ENCODE assay signal across 27 cellular contexts in the genomic region with DNA sequence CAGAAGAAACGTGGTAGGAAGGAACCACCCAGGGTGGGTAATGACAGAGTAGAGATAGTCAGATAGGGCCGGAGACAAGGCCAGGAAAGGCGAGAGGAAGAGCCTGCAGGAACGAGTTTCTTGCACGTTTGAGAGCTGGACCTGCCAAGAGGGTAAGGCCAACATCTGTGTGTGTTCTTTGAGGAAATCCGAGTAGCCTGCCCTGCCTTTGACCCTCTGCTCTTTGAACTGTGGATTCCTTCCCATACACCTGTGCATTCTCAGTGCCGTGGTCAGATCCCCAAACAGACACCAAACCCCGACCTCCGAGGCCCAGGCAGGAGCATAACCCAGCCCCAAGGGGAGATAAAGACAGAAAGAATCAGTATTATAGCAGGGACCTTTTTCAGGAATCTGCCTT.
"Had no signal": no experiment of that assay in that cellular context is flagged by ENCODE, and none has a peak within 500 bp of the region (broad histone marks: within the 10 kb centered on the region; RNA-seq: fewer than 3 reads in every experiment).

No MANE protein-coding gene starts in this region.

- H3K4me3 Mint-ChIP-seq: activated B cell treated with CpG ODN at 0.5 μM for 24 hours; activated CD4-positive, alpha-beta T cell treated with anti-CD3 and anti-CD28 coated beads for 36 hours; activated naive CD4-positive, alpha-beta T cell treated with anti-CD3 and anti-CD28 coated beads, Interleukin-2, amount 50 U/mL, for 24 hours; activated naive CD8-positive, alpha-beta T cell treated with anti-CD3 and anti-CD28 coated beads, Interleukin-2, amount 50 U/mL, for 24 hours; central memory CD8-positive, alpha-beta T cell; neural progenitor cell; stimulated activated effector memory CD8-positive, alpha-beta T cell treated with anti-CD3 and anti-CD28 coated beads, Interleukin-12 subunit alpha, Interleukin-12 subunit beta, amount 100 ng/mL, for 72 hours; stimulated activated naive CD8-positive, alpha-beta T cell treated with anti-CD3 and anti-CD28 coated beads, Interleukin-15, Interleukin-2, amounts not matched to agents 100 ng/mL and 50 ng/mL, for 24 hours; T-helper 1 cell treated with Interleukin-12 subunit alpha and Interleukin-12 subunit beta and Interleukin-4 antibody, amounts not matched to agents 30 μg/mL and 1 μg/mL, for 36 hours had no signal

- DNase-seq: activated B cell treated with CpG ODN at 0.5 μM for 24 hours; activated CD4-positive, alpha-beta T cell treated with anti-CD3 and anti-CD28 coated beads for 36 hours; activated CD8-positive, alpha-beta memory T cell treated with anti-CD3 and anti-CD28 coated beads, Interleukin-2, amount 10 ng/mL, durations not matched to agents 7 days and 5 days; activated CD8-positive, alpha-beta T cell treated with anti-CD3 and anti-CD28 coated beads, Interleukin-2, amount 10 ng/mL, durations not matched to agents 7 days and 5 days; activated naive CD8-positive, alpha-beta T cell treated with anti-CD3 and anti-CD28 coated beads, Interleukin-2, amount 50 U/mL, for 24 hours; activated T-cell treated with anti-CD3 and anti-CD28 coated beads, Interleukin-2, amount 50 U/mL, for 48 hours; amygdala; dermis blood vessel endothelial cell; effector CD4-positive, alpha-beta T cell; gastrocnemius medialis; glutamatergic neuron; left ventricle myocardium superior; occipital lobe; right cardiac atrium; stimulated activated CD4-positive, alpha-beta T cell treated with anti-CD3 and anti-CD28 coated beads, Interleukin-4, amount 100 ng/mL, for 24 hours; T-helper 9 cell; upper lobe of left lung had no signal

- ATAC-seq: activated CD4-positive, alpha-beta T cell treated with anti-CD3 and anti-CD28 coated beads for 36 hours; activated CD8-positive, alpha-beta memory T cell treated with anti-CD3 and anti-CD28 coated beads, Interleukin-2, amount 10 ng/mL, durations not matched to agents 7 days and 5 days; activated CD8-positive, alpha-beta T cell treated with anti-CD3 and anti-CD28 coated beads, Interleukin-2, amount 10 ng/mL, durations not matched to agents 7 days and 5 days; activated naive CD8-positive, alpha-beta T cell treated with anti-CD3 and anti-CD28 coated beads, Interleukin-2, amount 50 U/mL, for 24 hours; gastrocnemius medialis; left ventricle myocardium superior; right cardiac atrium; stimulated activated effector memory CD8-positive, alpha-beta T cell treated with anti-CD3 and anti-CD28 coated beads, Interleukin-12 subunit alpha, Interleukin-12 subunit beta, amount 100 ng/mL, for 72 hours had no signal

- H3K27me3 Mint-ChIP-seq: activated B cell treated with CpG ODN at 0.5 μM for 24 hours; activated CD4-positive, alpha-beta T cell treated with anti-CD3 and anti-CD28 coated beads for 36 hours; activated CD8-positive, alpha-beta memory T cell treated with anti-CD3 and anti-CD28 coated beads, Interleukin-2, amount 10 ng/mL, durations not matched to agents 7 days and 5 days; activated naive CD4-positive, alpha-beta T cell treated with anti-CD3 and anti-CD28 coated beads, Interleukin-2, amount 50 U/mL, for 24 hours; activated naive CD8-positive, alpha-beta T cell treated with anti-CD3 and anti-CD28 coated beads, Interleukin-2, amount 50 U/mL, for 24 hours; central memory CD8-positive, alpha-beta T cell; stimulated activated naive CD8-positive, alpha-beta T cell treated with anti-CD3 and anti-CD28 coated beads, Interleukin-15, Interleukin-2, amounts not matched to agents 100 ng/mL and 50 ng/mL, for 24 hours had no signal

- H3K4me2 ChIP-seq: neural progenitor cell had no signal

- H3K36me3 ChIP-seq: gastrocnemius medialis, neural progenitor cell, thoracic aorta, upper lobe of left lung had no signal

- H3K9me3 ChIP-seq: gastrocnemius medialis, thoracic aorta, upper lobe of left lung had no signal

- H3K4me1 ChIP-seq: neural progenitor cell, parathyroid adenoma, upper lobe of left lung had no signal

- H3K4me3 ChIP-seq: gastrocnemius medialis, neural progenitor cell, thoracic aorta, upper lobe of left lung had no signal

- H3K27ac ChIP-seq: gastrocnemius medialis, neural progenitor cell, parathyroid adenoma, thoracic aorta, upper lobe of left lung had no signal

- H3K9ac ChIP-seq: neural progenitor cell, parathyroid adenoma had no signal

- H3K27ac Mint-ChIP-seq: activated B cell treated with CpG ODN at 0.5 μM for 24 hours; activated CD4-positive, alpha-beta T cell treated with anti-CD3 and anti-CD28 coated beads for 36 hours; activated CD8-positive, alpha-beta memory T cell treated with anti-CD3 and anti-CD28 coated beads, Interleukin-2, amount 10 ng/mL, durations not matched to agents 7 days and 5 days; activated naive CD4-positive, alpha-beta T cell treated with anti-CD3 and anti-CD28 coated beads, Interleukin-2, amount 50 U/mL, for 24 hours; activated naive CD8-positive, alpha-beta T cell treated with anti-CD3 and anti-CD28 coated beads, Interleukin-2, amount 50 U/mL, for 24 hours; activated T-helper 2 cell treated with anti-CD3 and anti-CD28 coated beads, Interferon-gamma antibody, Interleukin-2, Interleukin-4, amounts not matched to agents 10 μg/mL and 5 μg/mL and 100 μg/mL, durations not matched to agents 14 hours and 24 hours and 36 hours; neural progenitor cell; stimulated activated effector memory CD8-positive, alpha-beta T cell treated with anti-CD3 and anti-CD28 coated beads, Interleukin-12 subunit alpha, Interleukin-12 subunit beta, amount 100 ng/mL, for 72 hours; stimulated activated naive CD8-positive, alpha-beta T cell treated with anti-CD3 and anti-CD28 coated beads, Interleukin-15, Interleukin-2, amounts not matched to agents 100 ng/mL and 50 ng/mL, for 24 hours; T-helper 1 cell treated with Interleukin-12 subunit alpha and Interleukin-12 subunit beta and Interleukin-4 antibody, amounts not matched to agents 30 μg/mL and 1 μg/mL, for 36 hours had no signal

- H3K9me3 Mint-ChIP-seq: activated B cell treated with CpG ODN at 0.5 μM for 24 hours; activated naive CD4-positive, alpha-beta T cell treated with anti-CD3 and anti-CD28 coated beads, Interleukin-2, amount 50 U/mL, for 24 hours; activated naive CD8-positive, alpha-beta T cell treated with anti-CD3 and anti-CD28 coated beads, Interleukin-2, amount 50 U/mL, for 24 hours; activated T-helper 2 cell treated with anti-CD3 and anti-CD28 coated beads, Interferon-gamma antibody, Interleukin-2, Interleukin-4, amounts not matched to agents 10 μg/mL and 5 μg/mL and 100 μg/mL, durations not matched to agents 14 hours and 24 hours and 36 hours; central memory CD8-positive, alpha-beta T cell; stimulated activated effector memory CD8-positive, alpha-beta T cell treated with anti-CD3 and anti-CD28 coated beads, Interleukin-12 subunit alpha, Interleukin-12 subunit beta, amount 100 ng/mL, for 72 hours; stimulated activated naive CD8-positive, alpha-beta T cell treated with anti-CD3 and anti-CD28 coated beads, Interleukin-15, Interleukin-2, amounts not matched to agents 100 ng/mL and 50 ng/mL, for 24 hours; T-helper 1 cell treated with Interleukin-12 subunit alpha and Interleukin-12 subunit beta and Interleukin-4 antibody, amounts not matched to agents 30 μg/mL and 1 μg/mL, for 36 hours had no signal

- H2AFZ ChIP-seq: neural progenitor cell, parathyroid adenoma had no signal

- FAIRE-seq: islet of Langerhans had no signal

- H3K27me3 ChIP-seq: gastrocnemius medialis, neural progenitor cell, upper lobe of left lung had no signal
